ENCODE assay signal across 8 cellular contexts in the genomic region with DNA sequence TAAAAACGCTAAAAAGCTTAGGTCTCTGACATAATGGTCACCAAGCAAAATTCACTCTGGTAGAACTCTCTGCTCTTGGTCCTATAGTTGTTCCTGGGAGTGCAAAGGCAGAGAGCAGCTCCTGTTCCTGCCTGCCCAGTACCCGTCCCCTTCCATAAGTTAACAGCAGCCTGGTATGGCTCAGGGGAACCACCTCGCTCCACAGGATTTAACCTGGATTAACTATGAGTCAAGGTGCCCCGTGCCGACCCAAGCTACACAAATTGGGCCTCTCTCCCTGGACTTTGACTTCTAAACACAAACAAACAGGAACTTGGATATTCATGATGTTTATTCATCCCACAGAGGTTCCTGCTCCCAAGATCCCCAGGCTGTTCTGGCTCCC. TPM values are rescaled to one million over a fixed set of nuclear protein-coding genes. Genes with fewer than 3 reads are reported as not detected.
A peak's percentile ranks its signal among the peaks of the same experiment; 100 is the strongest.
DNase-seq lines count a peak whose midpoint lies in the region; ATAC-seq, FAIRE-seq and TF ChIP-seq lines count a peak whose summit lies in the region.

No MANE protein-coding gene starts in this region.

- no peak overlapping the region for H2AFZ ChIP-seq in fibroblast of lung (ENCODE audit: low read length)

- no peaks in the 10 kb centered on the region for H4K20me1 ChIP-seq in fibroblast of lung (ENCODE audit: control insufficient read depth, extremely low read depth, insufficient read depth, low read length)

- no peaks in the 10 kb centered on the region for H3K79me2 ChIP-seq in fibroblast of lung (ENCODE audit: control insufficient read depth, insufficient read depth, low read length)

- in situ Hi-C loops in HAP-1 (cut with MboI; ENCODE audit: low sequenced_read_pairs), result no loop called here

- TF ChIP-seq CTCF in A549 (IDR thresholded peaks at IDR 0.05), result no peak
- no peak for TF ChIP-seq CTCF in RWPE1 (conservative IDR thresholded peaks at IDR 0.05; ENCODE audit: low read depth)
- no peak for TF ChIP-seq CTCF in fibroblast of lung (conservative IDR thresholded peaks at IDR 0.05 in 1 of 2, IDR thresholded peaks at IDR 0.05 in 1 of 2; ENCODE audit: low read depth in 1 of 2, low read length in 2 of 2)
- no peak for TF ChIP-seq CTCF in omental fat pad (IDR thresholded peaks at IDR 0.05)

- peaks cover 4% of the 10 kb centered on the region for H3K36me3 ChIP-seq in fibroblast of lung (ENCODE audit: control insufficient read depth, insufficient read depth, low read length)
- peaks cover 31% of the 10 kb centered on the region for H3K36me3 ChIP-seq in HAP-1 (replicated peaks)

- no peak for TF ChIP-seq EP300 in A549 (IDR thresholded peaks at IDR 0.05)

- WGBS in A549 (ENCODE audit: missing lambda C conversion rate), result 3% methylated on average over 5 of the region's 5 CpGs

- no peak overlapping the region for H3K9ac ChIP-seq in fibroblast of lung (ENCODE audit: insufficient read depth, low read length)

- FAIRE-seq in A549 (lab: Jason Lieb, UNC), result no peak

- no peak for TF ChIP-seq RAD21 in A549 (conservative IDR thresholded peaks at IDR 0.05 in 1 of 2, IDR thresholded peaks at IDR 0.05 in 1 of 2)

- peak overlapping the region; percentile 82 for H3K4me2 ChIP-seq in A549
- peak overlapping the region; percentile 13 for H3K4me2 ChIP-seq in fibroblast of lung (ENCODE audit: extremely low read depth, insufficient read depth, low read length)

- H3K27ac ChIP-seq in A549 (peak overlapping the region; percentile 61 to 75), RWPE1 (peak overlapping the region; percentile 95), fibroblast of lung (ENCODE audit: insufficient read depth, low read length) (peak overlapping the region; percentile 36)

- no peaks in the 10 kb centered on the region for H3K9me3 ChIP-seq in A549
- H3K9me3 ChIP-seq in fibroblast of lung (ENCODE audit: control insufficient read depth, insufficient read depth, low read depth, low read length), result no peaks in the 10 kb centered on the region
- no peaks in the 10 kb centered on the region for H3K9me3 ChIP-seq in HAP-1

- H3K4me3 ChIP-seq in A549, result no peak overlapping the region
- H3K4me3 ChIP-seq in fibroblast of lung (replicated peaks in 1 of 4; ENCODE audit: control extremely low read depth in 1 of 4, insufficient read depth in 1 of 4, low read depth in 3 of 4, low read length in 4 of 4), result no peak overlapping the region
- no peak overlapping the region for H3K4me3 ChIP-seq in HAP-1

- H3K27me3 ChIP-seq in fibroblast of lung (ENCODE audit: control insufficient read depth, insufficient read depth, low read length) (no peaks in the 10 kb centered on the region), HAP-1 (ENCODE audit: low read depth) (no peaks in the 10 kb centered on the region)

- TF ChIP-seq POLR2A in A549 (IDR thresholded peaks at IDR 0.05; ENCODE audit: low read length), result no peak

- CTCF ChIA-PET in A549 (lab: Yijun Ruan, JAX) (interaction anchor here (1.2 to 2.4 kb wide), 3 partner anchors 10 to 23 kb away, joined by 4 to 7 read pairs (median 5); no protein-coding TSS in a partner anchor), RWPE1 (lab: Yijun Ruan, JAX) (no interaction called here)

- POLR2A ChIA-PET in A549 (lab: Yijun Ruan, JAX), result interaction anchor here (0.6 kb wide), 1 partner anchor 9 kb away, joined by 4 read pairs; no protein-coding TSS in a partner anchor
- POLR2A ChIA-PET in RWPE1 (lab: Yijun Ruan, JAX; ENCODE audit: low non-redundant PET), result no interaction called here

- DNase-seq in A549 (ENCODE audit: low read depth in 1 of 2, low spot score in 1 of 2) (peak; percentile 20 to 67), RWPE1 (ENCODE audit: low spot score) (peak; percentile 51), fibroblast of lung (ENCODE audit: low read depth in 2 of 2) (no peak), omental fat pad (ENCODE audit: low spot score) (no peak), EL (no peak), NCI-H146 (lab: John Stamatoyannopoulos, UW) (no peak), HAP-1 (ENCODE audit: low spot score in 2 of 2) (no peak), NCI-H2227 treated with DMSO at 0.1 percent for 48 hours (lab: John Stamatoyannopoulos, UW) (no peak)

- H3K4me1 ChIP-seq in A549 (peaks cover 30% of the 10 kb centered on the region), fibroblast of lung (ENCODE audit: control insufficient read depth, extremely low read depth, insufficient read depth, low read length) (peaks cover 4% of the 10 kb centered on the region), HAP-1 (no peaks in the 10 kb centered on the region)

- ATAC-seq in A549, result peak; percentile 88 to 91
- peak; percentile 8 for ATAC-seq in omental fat pad (ENCODE audit: low FRiP score)

TF ChIP-seq in A549, 52 proteins besides CTCF, POLR2A, EP300 and RAD21:
- no peak for TF ChIP-seq MAZ (IDR thresholded peaks at IDR 0.05; ENCODE audit: borderline replicate concordance, low read depth, low read length)
- 0 out of 2 replicates have a peak, but pooled peaks have one; percentile 59 for TF ChIP-seq ESRRA (IDR thresholded peaks at IDR 0.05; ENCODE audit: borderline replicate concordance, low read length)

RNA-seq across cellular contexts. Expression of gene SCAP, which starts 32.1 kb away (rescaled TPM):
- polyA plus RNA-seq in A549 (2011; rRNA removed) (12.9 and 27.2 TPM in 2 replicates), A549 (2017; fragmentation: RNase III; extraction: RNeasy Plus Mini Kit Qiagen cat#74134 plus additional on column Dnase treatment) (21.9 to 25.9 TPM (median 24.8 TPM) in 3 replicates), fibroblast of lung (13.6 and 16.7 TPM in 2 replicates)
- 18.4 and 25.7 TPM in 2 replicates for polyA plus RNA-seq in A549 (2012; cell fraction: cytosol; rRNA removed)
- polyA plus RNA-seq in A549 (2012; cell fraction: nucleus; rRNA removed), result 61.7 and 69.0 TPM in 2 replicates
- 51.9 and 56.4 TPM in 2 replicates for polyA minus RNA-seq in A549 (2011; rRNA and poly(A)+ RNA removed)
- total RNA-seq in fibroblast of lung (51.6 and 67.7 TPM in 2 replicates), omental fat pad (10 to 100 TPM; 57.7 to 83.2 (median 78.7) TPM)
- 29.2 and 35.7 TPM in 2 replicates for polyA plus RNA-seq in fibroblast of lung (2012)
- polyA minus RNA-seq in fibroblast of lung (ENCODE audit: low replicate concordance), result 162 and 170 TPM in 2 replicates

Comparison
In these comparisons a context has a peak if more than half of its experiments do, and no peak if none do; other contexts are left out.
1. DNase-seq: peak in A549 (2 of 2) and RWPE1 (single experiment); none in fibroblast of lung (0 of 2), omental fat pad (single experiment), EL (single experiment), NCI-H146 (single experiment), HAP-1 (0 of 2) and NCI-H2227 treated with DMSO at 0.1 percent for 48 hours (single experiment).
2. H3K27ac ChIP-seq: peak in every context shown above with its lines; median percentile 95 in RWPE1; 68 in A549; 36 in fibroblast of lung.